Comparison of ENCODE assay signal across 2 cellular contexts in the genomic region with DNA sequence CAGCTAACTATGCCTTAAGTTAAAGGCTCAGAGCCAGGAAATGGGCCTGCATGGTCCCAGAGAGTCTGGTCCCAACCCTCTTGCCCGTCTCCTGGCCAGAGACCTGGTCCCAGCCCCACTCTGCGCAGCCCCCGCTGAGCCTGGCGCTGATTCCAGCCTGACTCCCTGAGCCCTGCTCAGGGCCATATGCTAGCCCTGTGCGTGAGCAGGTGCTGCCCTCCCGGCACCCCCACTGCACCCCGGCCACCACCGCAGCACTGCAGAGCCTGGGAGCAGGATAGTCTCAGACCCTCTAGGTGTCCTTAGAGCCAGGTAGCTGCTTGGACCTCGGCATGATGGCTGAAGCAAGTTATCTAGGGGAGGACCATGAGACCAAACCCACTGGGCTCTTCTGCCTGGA.
TF ChIP-seq lines count a peak whose summit lies in the region.

No MANE protein-coding gene starts in this region.

TF ChIP-seq in GM23338, 12 proteins besides CTCF, POLR2A, EP300 and RAD21 (continued from another document and continues in another):
- no peak for TF ChIP-seq REST (IDR thresholded peaks at IDR 0.05; ENCODE audit: unreplicated experiment)
- no peak for TF ChIP-seq STAT1 (IDR thresholded peaks at IDR 0.05; ENCODE audit: unreplicated experiment)
- TF ChIP-seq EZH2phosphoT487 (IDR thresholded peaks at IDR 0.05; ENCODE audit: unreplicated experiment): no peak
- TF ChIP-seq CREB1 (CRISPR knock-in tag; IDR thresholded peaks at IDR 0.05; ENCODE audit: low read depth): no peak
- TF ChIP-seq ZNF331 (CRISPR knock-in tag; IDR thresholded peaks at IDR 0.05; ENCODE audit: low read depth): no peak
- no peak for TF ChIP-seq JUNB (IDR thresholded peaks at IDR 0.05; ENCODE audit: unreplicated experiment)
- TF ChIP-seq ZNF114 (CRISPR knock-in tag; IDR thresholded peaks at IDR 0.05): no peak
- no peak for TF ChIP-seq NANOG (IDR thresholded peaks at IDR 0.05; ENCODE audit: borderline replicate concordance)
- no peak for TF ChIP-seq ZNF462 (CRISPR knock-in tag; IDR thresholded peaks at IDR 0.05)
- no peak for TF ChIP-seq ETS1 (IDR thresholded peaks at IDR 0.05)

TF ChIP-seq in WTC11, 78 proteins besides CTCF, POLR2A, EP300 and RAD21 (continued from another document):
- TF ChIP-seq, protein P1, sequence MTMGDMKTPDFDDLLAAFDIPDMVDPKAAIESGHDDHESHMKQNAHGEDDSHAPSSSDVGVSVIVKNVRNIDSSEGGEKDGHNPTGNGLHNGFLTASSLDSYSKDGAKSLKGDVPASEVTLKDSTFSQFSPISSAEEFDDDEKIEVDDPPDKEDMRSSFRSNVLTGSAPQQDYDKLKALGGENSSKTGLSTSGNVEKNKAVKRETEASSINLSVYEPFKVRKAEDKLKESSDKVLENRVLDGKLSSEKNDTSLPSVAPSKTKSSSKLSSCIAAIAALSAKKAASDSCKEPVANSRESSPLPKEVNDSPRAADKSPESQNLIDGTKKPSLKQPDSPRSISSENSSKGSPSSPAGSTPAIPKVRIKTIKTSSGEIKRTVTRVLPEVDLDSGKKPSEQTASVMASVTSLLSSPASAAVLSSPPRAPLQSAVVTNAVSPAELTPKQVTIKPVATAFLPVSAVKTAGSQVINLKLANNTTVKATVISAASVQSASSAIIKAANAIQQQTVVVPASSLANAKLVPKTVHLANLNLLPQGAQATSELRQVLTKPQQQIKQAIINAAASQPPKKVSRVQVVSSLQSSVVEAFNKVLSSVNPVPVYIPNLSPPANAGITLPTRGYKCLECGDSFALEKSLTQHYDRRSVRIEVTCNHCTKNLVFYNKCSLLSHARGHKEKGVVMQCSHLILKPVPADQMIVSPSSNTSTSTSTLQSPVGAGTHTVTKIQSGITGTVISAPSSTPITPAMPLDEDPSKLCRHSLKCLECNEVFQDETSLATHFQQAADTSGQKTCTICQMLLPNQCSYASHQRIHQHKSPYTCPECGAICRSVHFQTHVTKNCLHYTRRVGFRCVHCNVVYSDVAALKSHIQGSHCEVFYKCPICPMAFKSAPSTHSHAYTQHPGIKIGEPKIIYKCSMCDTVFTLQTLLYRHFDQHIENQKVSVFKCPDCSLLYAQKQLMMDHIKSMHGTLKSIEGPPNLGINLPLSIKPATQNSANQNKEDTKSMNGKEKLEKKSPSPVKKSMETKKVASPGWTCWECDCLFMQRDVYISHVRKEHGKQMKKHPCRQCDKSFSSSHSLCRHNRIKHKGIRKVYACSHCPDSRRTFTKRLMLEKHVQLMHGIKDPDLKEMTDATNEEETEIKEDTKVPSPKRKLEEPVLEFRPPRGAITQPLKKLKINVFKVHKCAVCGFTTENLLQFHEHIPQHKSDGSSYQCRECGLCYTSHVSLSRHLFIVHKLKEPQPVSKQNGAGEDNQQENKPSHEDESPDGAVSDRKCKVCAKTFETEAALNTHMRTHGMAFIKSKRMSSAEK (CRISPR knock-in tag; IDR thresholded peaks at IDR 0.05; ENCODE audit: borderline replicate concordance): no peak
- TF ChIP-seq, protein P2, sequence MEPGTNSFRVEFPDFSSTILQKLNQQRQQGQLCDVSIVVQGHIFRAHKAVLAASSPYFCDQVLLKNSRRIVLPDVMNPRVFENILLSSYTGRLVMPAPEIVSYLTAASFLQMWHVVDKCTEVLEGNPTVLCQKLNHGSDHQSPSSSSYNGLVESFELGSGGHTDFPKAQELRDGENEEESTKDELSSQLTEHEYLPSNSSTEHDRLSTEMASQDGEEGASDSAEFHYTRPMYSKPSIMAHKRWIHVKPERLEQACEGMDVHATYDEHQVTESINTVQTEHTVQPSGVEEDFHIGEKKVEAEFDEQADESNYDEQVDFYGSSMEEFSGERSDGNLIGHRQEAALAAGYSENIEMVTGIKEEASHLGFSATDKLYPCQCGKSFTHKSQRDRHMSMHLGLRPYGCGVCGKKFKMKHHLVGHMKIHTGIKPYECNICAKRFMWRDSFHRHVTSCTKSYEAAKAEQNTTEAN (CRISPR knock-in tag; IDR thresholded peaks at IDR 0.05): no peak
